24 cellular contexts compared by ENCODE assay signal in the genomic region with DNA sequence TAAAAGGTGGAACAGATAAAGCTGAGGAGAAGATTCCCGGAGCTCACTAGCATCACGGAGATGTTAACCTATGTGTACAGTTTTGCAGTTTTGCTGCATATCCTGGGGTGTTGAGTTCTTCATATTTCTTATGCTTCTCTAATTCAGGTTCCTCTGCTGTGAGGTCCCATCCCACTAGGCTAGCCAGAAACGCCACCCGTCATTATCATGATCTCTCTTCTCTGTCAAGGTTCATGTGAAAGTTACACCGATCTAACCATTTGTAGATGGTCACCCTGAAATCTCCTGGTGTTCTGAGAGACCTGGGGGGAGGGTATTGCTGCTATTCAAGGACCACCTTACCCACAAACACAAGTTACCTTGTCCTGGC.
"Had no signal": no experiment of that assay in that cellular context is flagged by ENCODE, and none has a peak within 500 bp of the region (broad histone marks: within the 10 kb centered on the region; RNA-seq: fewer than 3 reads in every experiment).

No MANE protein-coding gene starts in this region.

- H3K36me3 ChIP-seq: esophagus muscularis mucosa, heart right ventricle, right atrium auricular region, suprapubic skin, tibial artery, upper lobe of right lung had no signal

- H3K9me3 Mint-ChIP-seq: activated CD8-positive, alpha-beta T cell treated with anti-CD3 and anti-CD28 coated beads for 36 hours; activated naive CD4-positive, alpha-beta T cell treated with anti-CD3 and anti-CD28 coated beads, Interleukin-2, amount 10 ng/mL, durations not matched to agents 7 days and 5 days; effector memory CD8-positive, alpha-beta T cell; mesothelial cell of epicardium; naive B cell; stimulated activated naive B cell treated with anti-CD40 and anti-IgM and Interleukin-4, amounts not matched to agents 10 μg/mL and 1 μg/mL and 100 μg/mL, for 72 hours; T-helper 1 cell treated with Interleukin-12 subunit alpha and Interleukin-12 subunit beta and Interleukin-4 antibody, amounts not matched to agents 30 μg/mL and 1 μg/mL, for 36 hours had no signal

- H3K27me3 Mint-ChIP-seq: activated naive CD4-positive, alpha-beta T cell treated with anti-CD3 and anti-CD28 coated beads, Interleukin-2, amount 10 ng/mL, durations not matched to agents 7 days and 5 days had no signal

- H2AFZ ChIP-seq: parathyroid adenoma had no signal

- H3K9ac ChIP-seq: parathyroid adenoma had no signal

- H3K4me3 ChIP-seq: esophagus muscularis mucosa, heart right ventricle, right atrium auricular region, suprapubic skin, tibial artery, upper lobe of right lung had no signal

- ATAC-seq: activated CD8-positive, alpha-beta T cell treated with anti-CD3 and anti-CD28 coated beads for 36 hours; effector memory CD8-positive, alpha-beta T cell; foreskin keratinocyte; heart right ventricle; stimulated activated naive B cell treated with anti-CD40 and anti-IgM and Interleukin-4, amounts not matched to agents 10 μg/mL and 1 μg/mL and 100 μg/mL, for 72 hours had no signal

- H3K27ac Mint-ChIP-seq: activated CD8-positive, alpha-beta T cell treated with anti-CD3 and anti-CD28 coated beads for 36 hours; activated naive CD4-positive, alpha-beta T cell treated with anti-CD3 and anti-CD28 coated beads, Interleukin-2, amount 10 ng/mL, durations not matched to agents 7 days and 5 days; effector memory CD8-positive, alpha-beta T cell; mesothelial cell of epicardium; stimulated activated naive B cell treated with anti-CD40 and anti-IgM and Interleukin-4, amounts not matched to agents 10 μg/mL and 1 μg/mL and 100 μg/mL, for 72 hours; T-helper 1 cell treated with Interleukin-12 subunit alpha and Interleukin-12 subunit beta and Interleukin-4 antibody, amounts not matched to agents 30 μg/mL and 1 μg/mL, for 36 hours had no signal

- H3K4me1 Mint-ChIP-seq: mesothelial cell of epicardium; naive B cell; stimulated activated naive B cell treated with anti-CD40 and anti-IgM and Interleukin-4, amounts not matched to agents 10 μg/mL and 1 μg/mL and 100 μg/mL, for 72 hours had no signal

- H3K4me1 ChIP-seq: esophagus muscularis mucosa, foreskin keratinocyte, heart right ventricle, parathyroid adenoma, right atrium auricular region, suprapubic skin, upper lobe of right lung had no signal

- DNase-seq: activated CD4-positive, alpha-beta T cell treated with anti-CD3 and anti-CD28 coated beads for 4 hours; activated CD8-positive, alpha-beta T cell treated with anti-CD3 and anti-CD28 coated beads for 36 hours; activated effector memory CD4-positive, alpha-beta T cell treated with anti-CD3 and anti-CD28 coated beads, Interleukin-2, amount 50 U/mL, for 16 hours; activated naive CD4-positive, alpha-beta T cell treated with anti-CD3 and anti-CD28 coated beads, Interleukin-2, amount 10 ng/mL, durations not matched to agents 7 days and 5 days; amygdala; caudate nucleus; cortex of kidney; effector memory CD8-positive, alpha-beta T cell; foreskin keratinocyte; heart right ventricle; naive B cell; nucleus accumbens; stimulated activated CD4-positive, alpha-beta T cell treated with anti-CD3 and anti-CD28 coated beads, Interleukin-15, amount 100 ng/mL, for 24 hours; stimulated activated CD4-positive, alpha-beta T cell treated with anti-CD3 and anti-CD28 coated beads, Interleukin-2, amount 100 ng/mL, for 24 hours; stimulated activated naive B cell treated with anti-CD40 and anti-IgM and Interleukin-4, amounts not matched to agents 10 μg/mL and 1 μg/mL and 100 μg/mL, for 72 hours; tibial artery; upper lobe of right lung had no signal

- H3K4me3 Mint-ChIP-seq: activated CD8-positive, alpha-beta T cell treated with anti-CD3 and anti-CD28 coated beads for 36 hours; activated naive CD4-positive, alpha-beta T cell treated with anti-CD3 and anti-CD28 coated beads, Interleukin-2, amount 10 ng/mL, durations not matched to agents 7 days and 5 days; effector memory CD8-positive, alpha-beta T cell; mesothelial cell of epicardium; naive B cell; stimulated activated naive B cell treated with anti-CD40 and anti-IgM and Interleukin-4, amounts not matched to agents 10 μg/mL and 1 μg/mL and 100 μg/mL, for 72 hours; T-helper 1 cell treated with Interleukin-12 subunit alpha and Interleukin-12 subunit beta and Interleukin-4 antibody, amounts not matched to agents 30 μg/mL and 1 μg/mL, for 36 hours had no signal

- H3K27ac ChIP-seq: esophagus muscularis mucosa, foreskin keratinocyte, heart right ventricle, parathyroid adenoma, right atrium auricular region, suprapubic skin, upper lobe of right lung, VCaP had no signal

- H3K27me3 ChIP-seq: esophagus muscularis mucosa, right atrium auricular region, suprapubic skin, upper lobe of right lung had no signal

- H3K79me2 ChIP-seq: parathyroid adenoma had no signal

- H3K36me3 Mint-ChIP-seq: activated naive CD4-positive, alpha-beta T cell treated with anti-CD3 and anti-CD28 coated beads, Interleukin-2, amount 10 ng/mL, durations not matched to agents 7 days and 5 days; mesothelial cell of epicardium; naive B cell; stimulated activated naive B cell treated with anti-CD40 and anti-IgM and Interleukin-4, amounts not matched to agents 10 μg/mL and 1 μg/mL and 100 μg/mL, for 72 hours had no signal

- H3K9me3 ChIP-seq: esophagus muscularis mucosa, heart right ventricle, right atrium auricular region, suprapubic skin, tibial artery, upper lobe of right lung had no signal
